1 cellular context compared by ENCODE assay signal in the genomic region with DNA sequence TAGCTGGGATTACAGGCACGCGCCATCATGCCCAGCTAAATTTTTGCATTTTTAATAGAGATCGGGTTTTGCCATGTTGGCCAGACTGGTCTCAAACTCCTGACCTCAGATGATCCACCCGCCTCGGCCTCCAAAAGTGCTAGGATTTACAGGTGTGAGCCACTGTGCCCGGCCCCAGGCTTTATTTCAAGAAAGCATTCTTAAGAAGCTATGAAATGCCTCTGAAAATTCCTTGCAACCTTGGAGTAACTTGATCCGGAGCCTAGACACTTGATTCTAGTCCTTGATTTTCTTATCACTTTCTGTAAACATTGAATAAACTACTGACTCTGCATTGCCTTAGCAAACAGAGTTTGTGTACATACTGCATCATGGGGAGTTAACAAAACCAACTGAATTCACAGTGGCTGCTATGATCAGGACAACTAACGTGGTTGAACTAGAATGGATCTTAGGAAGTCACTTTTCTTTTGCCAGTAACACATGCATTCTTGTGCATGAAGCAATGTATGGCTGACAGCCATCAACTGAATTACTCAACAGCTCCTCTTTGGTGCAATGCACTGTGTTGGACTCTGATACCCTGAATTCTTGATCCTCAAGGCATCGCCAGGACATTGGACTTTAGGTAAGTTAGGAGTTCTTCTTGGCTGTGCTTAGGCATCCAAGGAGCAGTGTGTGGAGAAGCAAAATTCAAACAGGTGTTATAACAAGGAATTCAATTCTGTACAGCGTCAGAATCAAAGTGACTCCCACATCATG.
A peak's percentile ranks its signal among the peaks of the same experiment; 100 is the strongest.
TF ChIP-seq lines count a peak whose summit lies in the region.

No MANE protein-coding gene starts in this region.

TF ChIP-seq in HepG2, 621 proteins besides CTCF, POLR2A, EP300 and RAD21 (continued from another document and continues in another):
- TF ChIP-seq, protein P1, sequence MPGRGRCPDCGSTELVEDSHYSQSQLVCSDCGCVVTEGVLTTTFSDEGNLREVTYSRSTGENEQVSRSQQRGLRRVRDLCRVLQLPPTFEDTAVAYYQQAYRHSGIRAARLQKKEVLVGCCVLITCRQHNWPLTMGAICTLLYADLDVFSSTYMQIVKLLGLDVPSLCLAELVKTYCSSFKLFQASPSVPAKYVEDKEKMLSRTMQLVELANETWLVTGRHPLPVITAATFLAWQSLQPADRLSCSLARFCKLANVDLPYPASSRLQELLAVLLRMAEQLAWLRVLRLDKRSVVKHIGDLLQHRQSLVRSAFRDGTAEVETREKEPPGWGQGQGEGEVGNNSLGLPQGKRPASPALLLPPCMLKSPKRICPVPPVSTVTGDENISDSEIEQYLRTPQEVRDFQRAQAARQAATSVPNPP (CRISPR knock-in tag; IDR thresholded peaks at IDR 0.05): peak; percentile 83
- TF ChIP-seq ARNT (IDR thresholded peaks at IDR 0.05) (no peak), GABPB1 (CRISPR knock-in tag; IDR thresholded peaks at IDR 0.05) (peak; percentile 44; the same call in 1 of the 2 replicates), ZNF33A (CRISPR knock-in tag; IDR thresholded peaks at IDR 0.05; ENCODE audit: borderline replicate concordance) (no peak), TGIF2 (CRISPR knock-in tag; IDR thresholded peaks at IDR 0.05) (peak; percentile 96; the same call in 1 of the 2 replicates), KLF12 (CRISPR knock-in tag; IDR thresholded peaks at IDR 0.05; ENCODE audit: borderline replicate concordance) (no peak), ARNTL (CRISPR knock-in tag; IDR thresholded peaks at IDR 0.05) (peak; percentile 87), KMT2A (CRISPR knock-in tag; IDR thresholded peaks at IDR 0.05) (0 out of 2 replicates have a peak, but pooled peaks have one; percentile 30), SOX5 (CRISPR knock-in tag; IDR thresholded peaks at IDR 0.05; ENCODE audit: borderline replicate concordance) (peak; percentile 97), ZNF883 (CRISPR knock-in tag; IDR thresholded peaks at IDR 0.05; ENCODE audit: not compliant biosample characterization) (no peak), MIXL1 (CRISPR knock-in tag; IDR thresholded peaks at IDR 0.05) (peak; percentile 97), ZNF121 (CRISPR knock-in tag; IDR thresholded peaks at IDR 0.05) (peak; percentile 63; the same call in 1 of the 2 replicates), SP140L (CRISPR knock-in tag; IDR thresholded peaks at IDR 0.05; ENCODE audit: borderline replicate concordance) (no peak; the same call in 1 of the 2 replicates), SP1 (IDR thresholded peaks at IDR 0.05) (no peak), SP1 (CRISPR knock-in tag; IDR thresholded peaks at IDR 0.05) (peak; percentile 67), MBD4 (IDR thresholded peaks at IDR 0.05; ENCODE audit: borderline replicate concordance, low read length) (no peak), ZNF878 (CRISPR knock-in tag; IDR thresholded peaks at IDR 0.05) (peak; percentile 89; the same call in 1 of the 2 replicates), NONO (IDR thresholded peaks at IDR 0.05) (no peak), NONO (CRISPR knock-in tag; conservative IDR thresholded peaks at IDR 0.05) (peak; percentile 99), ZNF547 (CRISPR knock-in tag; IDR thresholded peaks at IDR 0.05) (peak; percentile 81; the same call in 1 of the 2 replicates), SNAPC2 (CRISPR knock-in tag; IDR thresholded peaks at IDR 0.05) (peak; percentile 64), YEATS4 (CRISPR knock-in tag; IDR thresholded peaks at IDR 0.05; ENCODE audit: borderline replicate concordance) (peak; percentile 34; the same call in 1 of the 2 replicates), MIER2 (CRISPR knock-in tag; IDR thresholded peaks at IDR 0.05) (peak; percentile 91), MBNL3 (CRISPR knock-in tag; conservative IDR thresholded peaks at IDR 0.05) (no peak), BORCS8-MEF2B (CRISPR knock-in tag; IDR thresholded peaks at IDR 0.05) (no peak), ZNF317 (CRISPR knock-in tag; IDR thresholded peaks at IDR 0.05) (peak; percentile 77; the same call in 1 of the 2 replicates), ZBTB1 (CRISPR knock-in tag; IDR thresholded peaks at IDR 0.05; ENCODE audit: borderline replicate concordance) (no peak), RFXANK (CRISPR knock-in tag; IDR thresholded peaks at IDR 0.05) (peak; percentile 85; the same call in 1 of the 2 replicates), GZF1 (CRISPR knock-in tag; IDR thresholded peaks at IDR 0.05) (peak; percentile 58; the same call in 1 of the 2 replicates), CREB1 (IDR thresholded peaks at IDR 0.05) (peak; percentile 69), CREB1 (CRISPR knock-in tag; IDR thresholded peaks at IDR 0.05) (peak; percentile 87), ZFP36L2 (CRISPR knock-in tag; IDR thresholded peaks at IDR 0.05) (0 out of 2 replicates have a peak, but pooled peaks have one; percentile 49), ZNF766 (CRISPR knock-in tag; IDR thresholded peaks at IDR 0.05; ENCODE audit: borderline replicate concordance) (no peak), FOXK2 (IDR thresholded peaks at IDR 0.05) (peak; percentile 66; the same call in 1 of the 2 replicates), SIX4 (CRISPR knock-in tag; IDR thresholded peaks at IDR 0.05) (peak; percentile 98), ZNF605 (CRISPR knock-in tag; IDR thresholded peaks at IDR 0.05) (no peak), ATAD3A (CRISPR knock-in tag; IDR thresholded peaks at IDR 0.05) (no peak), ISX (CRISPR knock-in tag; conservative IDR thresholded peaks at IDR 0.05) (no peak), ZNF3 (CRISPR knock-in tag; IDR thresholded peaks at IDR 0.05) (no peak), ZBTB21 (CRISPR knock-in tag; IDR thresholded peaks at IDR 0.05) (peak; percentile 75; the same call in 1 of the 2 replicates)
- TF ChIP-seq, protein P2, sequence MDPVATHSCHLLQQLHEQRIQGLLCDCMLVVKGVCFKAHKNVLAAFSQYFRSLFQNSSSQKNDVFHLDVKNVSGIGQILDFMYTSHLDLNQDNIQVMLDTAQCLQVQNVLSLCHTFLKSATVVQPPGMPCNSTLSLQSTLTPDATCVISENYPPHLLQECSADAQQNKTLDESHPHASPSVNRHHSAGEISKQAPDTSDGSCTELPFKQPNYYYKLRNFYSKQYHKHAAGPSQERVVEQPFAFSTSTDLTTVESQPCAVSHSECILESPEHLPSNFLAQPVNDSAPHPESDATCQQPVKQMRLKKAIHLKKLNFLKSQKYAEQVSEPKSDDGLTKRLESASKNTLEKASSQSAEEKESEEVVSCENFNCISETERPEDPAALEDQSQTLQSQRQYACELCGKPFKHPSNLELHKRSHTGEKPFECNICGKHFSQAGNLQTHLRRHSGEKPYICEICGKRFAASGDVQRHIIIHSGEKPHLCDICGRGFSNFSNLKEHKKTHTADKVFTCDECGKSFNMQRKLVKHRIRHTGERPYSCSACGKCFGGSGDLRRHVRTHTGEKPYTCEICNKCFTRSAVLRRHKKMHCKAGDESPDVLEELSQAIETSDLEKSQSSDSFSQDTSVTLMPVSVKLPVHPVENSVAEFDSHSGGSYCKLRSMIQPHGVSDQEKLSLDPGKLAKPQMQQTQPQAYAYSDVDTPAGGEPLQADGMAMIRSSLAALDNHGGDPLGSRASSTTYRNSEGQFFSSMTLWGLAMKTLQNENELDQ (CRISPR knock-in tag; IDR thresholded peaks at IDR 0.05; ENCODE audit: borderline replicate concordance): no peak
- TF ChIP-seq, protein P3, sequence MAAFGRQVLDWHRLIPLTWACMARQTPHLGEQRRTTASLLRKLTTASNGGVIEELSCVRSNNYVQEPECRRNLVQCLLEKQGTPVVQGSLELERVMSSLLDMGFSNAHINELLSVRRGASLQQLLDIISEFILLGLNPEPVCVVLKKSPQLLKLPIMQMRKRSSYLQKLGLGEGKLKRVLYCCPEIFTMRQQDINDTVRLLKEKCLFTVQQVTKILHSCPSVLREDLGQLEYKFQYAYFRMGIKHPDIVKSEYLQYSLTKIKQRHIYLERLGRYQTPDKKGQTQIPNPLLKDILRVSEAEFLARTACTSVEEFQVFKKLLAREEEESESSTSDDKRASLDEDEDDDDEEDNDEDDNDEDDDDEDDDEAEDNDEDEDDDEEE (CRISPR knock-in tag; IDR thresholded peaks at IDR 0.05): 0 out of 2 replicates have a peak, but pooled peaks have one; percentile 39
- TF ChIP-seq, protein P4, sequence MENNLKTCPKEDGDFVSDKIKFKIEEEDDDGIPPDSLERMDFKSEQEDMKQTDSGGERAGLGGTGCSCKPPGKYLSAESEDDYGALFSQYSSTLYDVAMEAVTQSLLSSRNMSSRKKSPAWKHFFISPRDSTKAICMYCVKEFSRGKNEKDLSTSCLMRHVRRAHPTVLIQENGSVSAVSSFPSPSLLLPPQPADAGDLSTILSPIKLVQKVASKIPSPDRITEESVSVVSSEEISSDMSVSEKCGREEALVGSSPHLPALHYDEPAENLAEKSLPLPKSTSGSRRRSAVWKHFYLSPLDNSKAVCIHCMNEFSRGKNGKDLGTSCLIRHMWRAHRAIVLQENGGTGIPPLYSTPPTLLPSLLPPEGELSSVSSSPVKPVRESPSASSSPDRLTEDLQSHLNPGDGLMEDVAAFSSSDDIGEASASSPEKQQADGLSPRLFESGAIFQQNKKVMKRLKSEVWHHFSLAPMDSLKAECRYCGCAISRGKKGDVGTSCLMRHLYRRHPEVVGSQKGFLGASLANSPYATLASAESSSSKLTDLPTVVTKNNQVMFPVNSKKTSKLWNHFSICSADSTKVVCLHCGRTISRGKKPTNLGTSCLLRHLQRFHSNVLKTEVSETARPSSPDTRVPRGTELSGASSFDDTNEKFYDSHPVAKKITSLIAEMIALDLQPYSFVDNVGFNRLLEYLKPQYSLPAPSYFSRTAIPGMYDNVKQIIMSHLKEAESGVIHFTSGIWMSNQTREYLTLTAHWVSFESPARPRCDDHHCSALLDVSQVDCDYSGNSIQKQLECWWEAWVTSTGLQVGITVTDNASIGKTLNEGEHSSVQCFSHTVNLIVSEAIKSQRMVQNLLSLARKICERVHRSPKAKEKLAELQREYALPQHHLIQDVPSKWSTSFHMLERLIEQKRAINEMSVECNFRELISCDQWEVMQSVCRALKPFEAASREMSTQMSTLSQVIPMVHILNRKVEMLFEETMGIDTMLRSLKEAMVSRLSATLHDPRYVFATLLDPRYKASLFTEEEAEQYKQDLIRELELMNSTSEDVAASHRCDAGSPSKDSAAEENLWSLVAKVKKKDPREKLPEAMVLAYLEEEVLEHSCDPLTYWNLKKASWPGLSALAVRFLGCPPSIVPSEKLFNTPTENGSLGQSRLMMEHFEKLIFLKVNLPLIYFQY (CRISPR knock-in tag; IDR thresholded peaks at IDR 0.05; ENCODE audit: borderline replicate concordance): peak; percentile 31; the same call in 1 of the 2 replicates
- TF ChIP-seq, protein P5, sequence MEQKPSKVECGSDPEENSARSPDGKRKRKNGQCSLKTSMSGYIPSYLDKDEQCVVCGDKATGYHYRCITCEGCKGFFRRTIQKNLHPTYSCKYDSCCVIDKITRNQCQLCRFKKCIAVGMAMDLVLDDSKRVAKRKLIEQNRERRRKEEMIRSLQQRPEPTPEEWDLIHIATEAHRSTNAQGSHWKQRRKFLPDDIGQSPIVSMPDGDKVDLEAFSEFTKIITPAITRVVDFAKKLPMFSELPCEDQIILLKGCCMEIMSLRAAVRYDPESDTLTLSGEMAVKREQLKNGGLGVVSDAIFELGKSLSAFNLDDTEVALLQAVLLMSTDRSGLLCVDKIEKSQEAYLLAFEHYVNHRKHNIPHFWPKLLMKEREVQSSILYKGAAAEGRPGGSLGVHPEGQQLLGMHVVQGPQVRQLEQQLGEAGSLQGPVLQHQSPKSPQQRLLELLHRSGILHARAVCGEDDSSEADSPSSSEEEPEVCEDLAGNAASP (CRISPR knock-in tag; IDR thresholded peaks at IDR 0.05; ENCODE audit: borderline replicate concordance): peak; percentile 87
- TF ChIP-seq, protein P6, sequence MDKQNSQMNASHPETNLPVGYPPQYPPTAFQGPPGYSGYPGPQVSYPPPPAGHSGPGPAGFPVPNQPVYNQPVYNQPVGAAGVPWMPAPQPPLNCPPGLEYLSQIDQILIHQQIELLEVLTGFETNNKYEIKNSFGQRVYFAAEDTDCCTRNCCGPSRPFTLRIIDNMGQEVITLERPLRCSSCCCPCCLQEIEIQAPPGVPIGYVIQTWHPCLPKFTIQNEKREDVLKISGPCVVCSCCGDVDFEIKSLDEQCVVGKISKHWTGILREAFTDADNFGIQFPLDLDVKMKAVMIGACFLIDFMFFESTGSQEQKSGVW (CRISPR knock-in tag; IDR thresholded peaks at IDR 0.05; ENCODE audit: borderline replicate concordance): no peak
- TF ChIP-seq, protein P7, sequence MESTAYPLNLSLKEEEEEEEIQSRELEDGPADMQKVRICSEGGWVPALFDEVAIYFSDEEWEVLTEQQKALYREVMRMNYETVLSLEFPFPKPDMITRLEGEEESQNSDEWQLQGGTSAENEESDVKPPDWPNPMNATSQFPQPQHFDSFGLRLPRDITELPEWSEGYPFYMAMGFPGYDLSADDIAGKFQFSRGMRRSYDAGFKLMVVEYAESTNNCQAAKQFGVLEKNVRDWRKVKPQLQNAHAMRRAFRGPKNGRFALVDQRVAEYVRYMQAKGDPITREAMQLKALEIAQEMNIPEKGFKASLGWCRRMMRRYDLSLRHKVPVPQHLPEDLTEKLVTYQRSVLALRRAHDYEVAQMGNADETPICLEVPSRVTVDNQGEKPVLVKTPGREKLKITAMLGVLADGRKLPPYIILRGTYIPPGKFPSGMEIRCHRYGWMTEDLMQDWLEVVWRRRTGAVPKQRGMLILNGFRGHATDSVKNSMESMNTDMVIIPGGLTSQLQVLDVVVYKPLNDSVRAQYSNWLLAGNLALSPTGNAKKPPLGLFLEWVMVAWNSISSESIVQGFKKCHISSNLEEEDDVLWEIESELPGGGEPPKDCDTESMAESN (CRISPR knock-in tag; conservative IDR thresholded peaks at IDR 0.05): peak; percentile 80
- TF ChIP-seq, protein P8, sequence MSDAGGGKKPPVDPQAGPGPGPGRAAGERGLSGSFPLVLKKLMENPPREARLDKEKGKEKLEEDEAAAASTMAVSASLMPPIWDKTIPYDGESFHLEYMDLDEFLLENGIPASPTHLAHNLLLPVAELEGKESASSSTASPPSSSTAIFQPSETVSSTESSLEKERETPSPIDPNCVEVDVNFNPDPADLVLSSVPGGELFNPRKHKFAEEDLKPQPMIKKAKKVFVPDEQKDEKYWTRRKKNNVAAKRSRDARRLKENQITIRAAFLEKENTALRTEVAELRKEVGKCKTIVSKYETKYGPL (CRISPR knock-in tag; IDR thresholded peaks at IDR 0.05): no peak
- TF ChIP-seq, protein P9, sequence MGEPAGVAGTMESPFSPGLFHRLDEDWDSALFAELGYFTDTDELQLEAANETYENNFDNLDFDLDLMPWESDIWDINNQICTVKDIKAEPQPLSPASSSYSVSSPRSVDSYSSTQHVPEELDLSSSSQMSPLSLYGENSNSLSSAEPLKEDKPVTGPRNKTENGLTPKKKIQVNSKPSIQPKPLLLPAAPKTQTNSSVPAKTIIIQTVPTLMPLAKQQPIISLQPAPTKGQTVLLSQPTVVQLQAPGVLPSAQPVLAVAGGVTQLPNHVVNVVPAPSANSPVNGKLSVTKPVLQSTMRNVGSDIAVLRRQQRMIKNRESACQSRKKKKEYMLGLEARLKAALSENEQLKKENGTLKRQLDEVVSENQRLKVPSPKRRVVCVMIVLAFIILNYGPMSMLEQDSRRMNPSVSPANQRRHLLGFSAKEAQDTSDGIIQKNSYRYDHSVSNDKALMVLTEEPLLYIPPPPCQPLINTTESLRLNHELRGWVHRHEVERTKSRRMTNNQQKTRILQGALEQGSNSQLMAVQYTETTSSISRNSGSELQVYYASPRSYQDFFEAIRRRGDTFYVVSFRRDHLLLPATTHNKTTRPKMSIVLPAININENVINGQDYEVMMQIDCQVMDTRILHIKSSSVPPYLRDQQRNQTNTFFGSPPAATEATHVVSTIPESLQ (CRISPR knock-in tag; conservative IDR thresholded peaks at IDR 0.05): no peak
